Comparison of ENCODE assay signal across 10 cellular contexts in genomic region chr13:59776924-59777690, GRCh38.
DNase-seq lines count a peak whose midpoint lies in the region; FAIRE-seq and TF ChIP-seq lines count a peak whose summit lies in the region.
"Had no signal": no experiment of that assay in that cellular context is flagged by ENCODE, and none has a peak within 500 bp of the region (broad histone marks: within the 10 kb centered on the region; RNA-seq: fewer than 3 reads in every experiment).

No MANE protein-coding gene starts in this region.

- H3K4me3 ChIP-seq in fibroblast of the aortic adventitia (ENCODE audit: low read depth, low read length) = no peak overlapping the region

- FAIRE-seq in H54 (lab: Jason Lieb, UNC) (peak; percentile 95), GM12892 (lab: Jason Lieb, UNC) (no peak)
- FAIRE-seq: GM18507 had no signal

- TF ChIP-seq CTCF in fibroblast of the aortic adventitia (IDR thresholded peaks at IDR 0.05; ENCODE audit: insufficient read depth, low read length) = no peak

- DNase-seq in AG08396 (ENCODE audit: low spot score) (peak; percentile 28), H54 (ENCODE audit: insufficient read length, low spot score) (peak; percentile 10), RPMI7951 (ENCODE audit: low read depth) (peak; percentile 75), fibroblast of the aortic adventitia (ENCODE audit: low read depth) (peak; percentile 93), NCI-H774 (lab: John Stamatoyannopoulos, UW) (no peak), GM12892 (ENCODE audit: insufficient read length) (no peak), NCI-H524 treated with DMSO at 0.1 percent for 48 hours (lab: John Stamatoyannopoulos, UW) (no peak)
- DNase-seq in activated naive CD4-positive, alpha-beta T cell treated with Interleukin-2 at 50 U/mL for 16 hours = no peak
- DNase-seq: C1 segment of cervical spinal cord had no signal

- no peak for TF ChIP-seq POLR2A in H54 (IDR thresholded peaks at IDR 0.05; ENCODE audit: low read depth, low read length)
- no peak for TF ChIP-seq POLR2A in GM12892 (IDR thresholded peaks at IDR 0.05; ENCODE audit: low read depth, low read length)

Comparison
In these comparisons a context has a peak if more than half of its experiments do, and no peak if none do; other contexts are left out.
1. DNase-seq: peak in AG08396 (single experiment), H54 (single experiment), RPMI7951 (single experiment) and fibroblast of the aortic adventitia (single experiment); none in NCI-H774 (single experiment), GM12892 (single experiment), activated naive CD4-positive, alpha-beta T cell treated with Interleukin-2 at 50 U/mL for 16 hours (single experiment) and NCI-H524 treated with DMSO at 0.1 percent for 48 hours (single experiment).